ENCODE assay signal across 2 cellular contexts in the genomic region with DNA sequence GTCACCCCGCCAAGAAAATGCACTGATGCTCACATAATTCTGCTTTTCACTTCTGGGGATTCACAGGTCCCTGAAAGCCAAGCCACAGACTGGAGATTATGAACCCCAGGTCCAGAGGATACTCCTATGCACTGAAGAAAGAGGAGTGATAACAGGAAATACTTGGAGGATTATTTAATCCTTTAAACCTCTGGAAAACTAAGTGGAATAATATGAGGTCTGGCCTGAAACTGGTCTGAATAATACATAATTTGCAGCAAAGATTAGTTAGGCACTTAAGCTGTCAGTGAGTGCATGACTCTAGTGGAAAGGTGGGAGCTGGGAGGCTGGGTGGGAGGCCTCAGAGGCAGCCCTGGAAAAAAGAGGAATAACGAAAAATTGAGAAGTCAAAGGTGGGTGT.
TF ChIP-seq lines count a peak whose summit lies in the region.

No MANE protein-coding gene starts in this region.

TF ChIP-seq in HEK293, 187 proteins besides CTCF, POLR2A, EP300 and RAD21:
- TF ChIP-seq EGR2 (tag by site-specific recombination; IDR thresholded peaks at IDR 0.05; ENCODE audit: low read depth) (0 out of 2 replicates have a peak, but pooled peaks have one; percentile 5), BCL11B (tag by site-specific recombination; IDR thresholded peaks at IDR 0.05; ENCODE audit: low read depth) (no peak)
- TF ChIP-seq, protein P1, sequence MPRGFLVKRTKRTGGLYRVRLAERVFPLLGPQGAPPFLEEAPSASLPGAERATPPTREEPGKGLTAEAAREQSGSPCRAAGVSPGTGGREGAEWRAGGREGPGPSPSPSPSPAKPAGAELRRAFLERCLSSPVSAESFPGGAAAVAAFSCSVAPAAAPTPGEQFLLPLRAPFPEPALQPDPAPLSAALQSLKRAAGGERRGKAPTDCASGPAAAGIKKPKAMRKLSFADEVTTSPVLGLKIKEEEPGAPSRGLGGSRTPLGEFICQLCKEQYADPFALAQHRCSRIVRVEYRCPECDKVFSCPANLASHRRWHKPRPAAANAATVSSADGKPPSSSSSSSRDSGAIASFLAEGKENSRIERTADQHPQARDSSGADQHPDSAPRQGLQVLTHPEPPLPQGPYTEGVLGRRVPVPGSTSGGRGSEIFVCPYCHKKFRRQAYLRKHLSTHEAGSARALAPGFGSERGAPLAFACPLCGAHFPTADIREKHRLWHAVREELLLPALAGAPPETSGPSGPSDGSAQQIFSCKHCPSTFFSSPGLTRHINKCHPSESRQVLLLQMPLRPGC (tag by site-specific recombination; IDR thresholded peaks at IDR 0.05): no peak
- TF ChIP-seq, protein P2, sequence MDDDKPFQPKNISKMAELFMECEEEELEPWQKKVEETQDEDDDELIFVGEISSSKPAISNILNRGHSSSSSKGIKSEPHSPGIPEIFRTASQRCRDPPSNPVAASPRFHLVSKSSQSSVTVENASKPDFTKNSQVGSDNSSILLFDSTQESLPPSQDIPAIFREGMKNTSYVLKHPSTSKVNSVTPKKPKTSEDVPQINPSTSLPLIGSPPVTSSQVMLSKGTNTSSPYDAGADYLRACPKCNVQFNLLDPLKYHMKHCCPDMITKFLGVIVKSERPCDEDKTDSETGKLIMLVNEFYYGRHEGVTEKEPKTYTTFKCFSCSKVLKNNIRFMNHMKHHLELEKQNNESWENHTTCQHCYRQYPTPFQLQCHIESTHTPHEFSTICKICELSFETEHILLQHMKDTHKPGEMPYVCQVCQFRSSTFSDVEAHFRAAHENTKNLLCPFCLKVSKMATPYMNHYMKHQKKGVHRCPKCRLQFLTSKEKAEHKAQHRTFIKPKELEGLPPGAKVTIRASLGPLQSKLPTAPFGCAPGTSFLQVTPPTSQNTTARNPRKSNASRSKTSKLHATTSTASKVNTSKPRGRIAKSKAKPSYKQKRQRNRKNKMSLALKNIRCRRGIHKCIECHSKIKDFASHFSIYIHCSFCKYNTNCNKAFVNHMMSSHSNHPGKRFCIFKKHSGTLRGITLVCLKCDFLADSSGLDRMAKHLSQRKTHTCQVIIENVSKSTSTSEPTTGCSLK (tag by site-specific recombination; IDR thresholded peaks at IDR 0.05): no peak

TF ChIP-seq in K562, 482 proteins besides CTCF, POLR2A, EP300 and RAD21:
- TF ChIP-seq SNRNP70 (optimal IDR thresholded peaks at IDR 0.05; ENCODE audit: low read depth, low read length) (no peak), ZNF165 (CRISPR knock-in tag; IDR thresholded peaks at IDR 0.05; ENCODE audit: borderline replicate concordance) (no peak), SIN3A (IDR thresholded peaks at IDR 0.05; ENCODE audit: borderline replicate concordance in 2 of 2, control insufficient read depth in 1 of 2, low read depth in 2 of 2, low read length in 2 of 2) (no peak), RBM15 (IDR thresholded peaks at IDR 0.05; ENCODE audit: insufficient read depth, low read length) (no peak), ZNF121 (CRISPR knock-in tag; conservative IDR thresholded peaks at IDR 0.05) (no peak), SP1 (CRISPR knock-in tag; IDR thresholded peaks at IDR 0.05) (no peak), XRCC3 (IDR thresholded peaks at IDR 0.05) (no peak), NCOA2 (IDR thresholded peaks at IDR 0.05; ENCODE audit: partially characterized antibody in 2 of 2) (no peak), STAT5B (CRISPR knock-in tag; IDR thresholded peaks at IDR 0.05) (no peak), GATAD2B (IDR thresholded peaks at IDR 0.05; ENCODE audit: borderline replicate concordance) (no peak), ELF4 (CRISPR knock-in tag; IDR thresholded peaks at IDR 0.05) (no peak), HSF4 (CRISPR knock-in tag; IDR thresholded peaks at IDR 0.05; ENCODE audit: borderline replicate concordance) (no peak), MTA3 (IDR thresholded peaks at IDR 0.05; ENCODE audit: borderline replicate concordance) (no peak), ATF1 (CRISPR knock-in tag; IDR thresholded peaks at IDR 0.05) (no peak), ATF1 (tag; IDR thresholded peaks at IDR 0.05) (no peak), PHF21A (IDR thresholded peaks at IDR 0.05; ENCODE audit: borderline replicate concordance, low read depth) (no peak), CBX5 (IDR thresholded peaks at IDR 0.05; ENCODE audit: borderline replicate concordance, low read depth) (no peak)
- TF ChIP-seq, protein P3, sequence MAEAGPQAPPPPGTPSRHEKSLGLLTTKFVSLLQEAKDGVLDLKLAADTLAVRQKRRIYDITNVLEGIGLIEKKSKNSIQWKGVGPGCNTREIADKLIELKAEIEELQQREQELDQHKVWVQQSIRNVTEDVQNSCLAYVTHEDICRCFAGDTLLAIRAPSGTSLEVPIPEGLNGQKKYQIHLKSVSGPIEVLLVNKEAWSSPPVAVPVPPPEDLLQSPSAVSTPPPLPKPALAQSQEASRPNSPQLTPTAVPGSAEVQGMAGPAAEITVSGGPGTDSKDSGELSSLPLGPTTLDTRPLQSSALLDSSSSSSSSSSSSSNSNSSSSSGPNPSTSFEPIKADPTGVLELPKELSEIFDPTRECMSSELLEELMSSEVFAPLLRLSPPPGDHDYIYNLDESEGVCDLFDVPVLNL (CRISPR knock-in tag; IDR thresholded peaks at IDR 0.05; ENCODE audit: low read depth): no peak
- TF ChIP-seq, protein P4, sequence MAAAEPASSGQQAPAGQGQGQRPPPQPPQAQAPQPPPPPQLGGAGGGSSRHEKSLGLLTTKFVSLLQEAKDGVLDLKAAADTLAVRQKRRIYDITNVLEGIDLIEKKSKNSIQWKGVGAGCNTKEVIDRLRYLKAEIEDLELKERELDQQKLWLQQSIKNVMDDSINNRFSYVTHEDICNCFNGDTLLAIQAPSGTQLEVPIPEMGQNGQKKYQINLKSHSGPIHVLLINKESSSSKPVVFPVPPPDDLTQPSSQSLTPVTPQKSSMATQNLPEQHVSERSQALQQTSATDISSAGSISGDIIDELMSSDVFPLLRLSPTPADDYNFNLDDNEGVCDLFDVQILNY (CRISPR knock-in tag; IDR thresholded peaks at IDR 0.05): no peak
